In genomic region chr3:5194801-5195509, GRCh38 we compare ENCODE assay signal across 1 cellular context.
TF ChIP-seq lines count a peak whose summit lies in the region.

No MANE protein-coding gene starts in this region.

TF ChIP-seq in HCT116, 20 proteins besides CTCF, POLR2A, EP300 and RAD21 (continued from another document):
- TF ChIP-seq CBX3 (IDR thresholded peaks at IDR 0.05; ENCODE audit: low read depth): peak; percentile 94
- TF ChIP-seq ZNF274 (IDR thresholded peaks at IDR 0.05; ENCODE audit: low read depth, low read length): no peak
- no peak for TF ChIP-seq ZFX (IDR thresholded peaks at IDR 0.05)
- peak; percentile 51; the same call in 1 of the 2 replicates for TF ChIP-seq EGR1 (IDR thresholded peaks at IDR 0.05; ENCODE audit: low read depth)
- TF ChIP-seq ELF1 (IDR thresholded peaks at IDR 0.05; ENCODE audit: borderline replicate concordance, low read depth): peak; percentile 12; the same call in 1 of the 2 replicates
- no peak for TF ChIP-seq REST (IDR thresholded peaks at IDR 0.05; ENCODE audit: low read depth)
